In the genomic region with DNA sequence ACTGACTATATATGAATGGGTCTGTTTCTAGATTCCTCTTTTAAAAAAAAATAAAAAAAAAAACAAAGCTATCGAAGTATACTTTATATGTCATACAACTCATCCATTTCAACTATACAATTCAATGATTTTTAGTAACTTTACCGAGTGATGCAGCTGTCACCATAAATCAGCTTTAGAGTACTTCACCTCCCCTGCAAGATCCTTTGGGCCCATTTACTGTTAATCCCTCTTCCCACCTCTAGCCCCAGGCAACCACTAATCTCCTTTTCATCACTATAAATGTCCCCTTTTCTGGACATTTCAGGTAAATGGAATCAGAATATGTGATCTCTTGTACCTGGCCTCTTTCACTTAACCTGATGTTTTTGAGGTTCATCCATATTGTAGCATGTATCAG, we compare ENCODE assay signal across 19 cellular contexts.
"Had no signal": no experiment of that assay in that cellular context is flagged by ENCODE, and none has a peak within 500 bp of the region (broad histone marks: within the 10 kb centered on the region; RNA-seq: fewer than 3 reads in every experiment).

No MANE protein-coding gene starts in this region.

- H3K36me3 ChIP-seq: SJCRH30 had no signal

- H3K9me3 ChIP-seq: MG63, SJCRH30 had no signal

- H3K27ac ChIP-seq: RWPE1, SJCRH30 had no signal

- H3K4me3 ChIP-seq: MG63, SJCRH30 had no signal

- ATAC-seq: Panc1, SK-N-SH treated with all-trans-retinoic acid at 6 μM for 48 hours, T-helper 17 cell had no signal

- H3K27me3 ChIP-seq: MG63, SJCRH30 had no signal

- DNase-seq: Karpas-422, KG1, MG63, NCI-H1092, NCI-H1105 treated with DMSO at 0.1 percent for 48 hours, NCI-H1417 treated with DMSO at 0.1 percent for 48 hours, NCI-H146, NCI-H1694 treated with DMSO at 0.1 percent for 48 hours, NCI-H1930, NCI-H2081, NCI-H2171, NCI-H526, SHP77 treated with DMSO at 0.1 percent for 48 hours, T-helper 1 cell, T-helper 17 cell had no signal
